ENCODE assay signal across 2 cellular contexts in genomic region chr16:11386791-11387546, GRCh38.
A peak's percentile ranks its signal among the peaks of the same experiment; 100 is the strongest.
TF ChIP-seq lines count a peak whose summit lies in the region.

No MANE protein-coding gene starts in this region.

TF ChIP-seq in K562, 482 proteins besides CTCF, POLR2A, EP300 and RAD21 (continues in another document):
- no peak for TF ChIP-seq CBX3 (IDR thresholded peaks at IDR 0.05; ENCODE audit: borderline replicate concordance in 1 of 2, low read length in 2 of 2)
- TF ChIP-seq L3MBTL2 (IDR thresholded peaks at IDR 0.05): peak; percentile 36; the same call in 1 of the 2 replicates
- 0 out of 2 replicates have a peak, but pooled peaks have one; percentile 19 for TF ChIP-seq RB1 (IDR thresholded peaks at IDR 0.05; ENCODE audit: low read depth)
- TF ChIP-seq SMC3 (conservative IDR thresholded peaks at IDR 0.05; ENCODE audit: insufficient read depth, low read depth, low read length): peak; percentile 40
- no peak for TF ChIP-seq ADNP (tag; IDR thresholded peaks at IDR 0.05)
- TF ChIP-seq ATF1 (CRISPR knock-in tag; IDR thresholded peaks at IDR 0.05): no peak
- peak; percentile 10; the same call in 1 of the 2 replicates for TF ChIP-seq ATF1 (tag; IDR thresholded peaks at IDR 0.05)
- TF ChIP-seq FOXK2 (conservative IDR thresholded peaks at IDR 0.05 in 1 of 2, IDR thresholded peaks at IDR 0.05 in 1 of 2; ENCODE audit: low read depth in 2 of 2): no peak
- TF ChIP-seq NUFIP1 (IDR thresholded peaks at IDR 0.05; ENCODE audit: partially characterized antibody): no peak
- TF ChIP-seq ARID3B (CRISPR knock-in tag; IDR thresholded peaks at IDR 0.05; ENCODE audit: borderline replicate concordance): no peak
- no peak for TF ChIP-seq GABPA (tag; conservative IDR thresholded peaks at IDR 0.05; ENCODE audit: low read depth)
- no peak for TF ChIP-seq ZNF584 (CRISPR knock-in tag; IDR thresholded peaks at IDR 0.05; ENCODE audit: low read depth)
- peak in 1 of 2 experiments; percentile 9 for TF ChIP-seq E2F6 (IDR thresholded peaks at IDR 0.05; ENCODE audit: borderline replicate concordance in 1 of 2, extremely low read depth in 1 of 2, insufficient read depth in 1 of 2, insufficient read length in 1 of 2, low read depth in 1 of 2, low read length in 1 of 2, poor library complexity in 1 of 2, severe bottlenecking in 1 of 2)
- TF ChIP-seq NFATC3 (IDR thresholded peaks at IDR 0.05): no peak
- TF ChIP-seq PML (IDR thresholded peaks at IDR 0.05; ENCODE audit: low read length): no peak
- no peak for TF ChIP-seq TEAD2 (tag; IDR thresholded peaks at IDR 0.05)
- no peak for TF ChIP-seq LARP7 (IDR thresholded peaks at IDR 0.05)
- TF ChIP-seq SRSF9 (IDR thresholded peaks at IDR 0.05; ENCODE audit: borderline replicate concordance, low read depth, low read length): no peak
- no peak for TF ChIP-seq C11orf30 (IDR thresholded peaks at IDR 0.05; ENCODE audit: low read depth)
- 0 out of 2 replicates have a peak, but pooled peaks have one; percentile 28 for TF ChIP-seq CTBP1 (IDR thresholded peaks at IDR 0.05; ENCODE audit: borderline replicate concordance)
- TF ChIP-seq ZNF696 (CRISPR knock-in tag; conservative IDR thresholded peaks at IDR 0.05): no peak
- TF ChIP-seq ZNF449 (CRISPR knock-in tag; IDR thresholded peaks at IDR 0.05): no peak
- TF ChIP-seq HDGF (IDR thresholded peaks at IDR 0.05): no peak
- TF ChIP-seq ZNF140 (CRISPR knock-in tag; IDR thresholded peaks at IDR 0.05): no peak
- peak; percentile 69 for TF ChIP-seq MYC (IDR thresholded peaks at IDR 0.05; ENCODE audit: low read depth, low read length)
- no peak for TF ChIP-seq MYC (CRISPR knock-in tag; IDR thresholded peaks at IDR 0.05; ENCODE audit: borderline replicate concordance, low read depth)
- 0 out of 2 replicates have a peak, but pooled peaks have one; percentile 16 for TF ChIP-seq TFAP4 (CRISPR knock-in tag; IDR thresholded peaks at IDR 0.05; ENCODE audit: borderline replicate concordance)
- TF ChIP-seq NR3C1 (CRISPR knock-in tag; IDR thresholded peaks at IDR 0.05): no peak
- TF ChIP-seq E2F8 (IDR thresholded peaks at IDR 0.05; ENCODE audit: low read depth, partially characterized antibody): no peak
- TF ChIP-seq RBM15 (IDR thresholded peaks at IDR 0.05; ENCODE audit: insufficient read depth, low read length): no peak

TF ChIP-seq in liver, 16 proteins besides CTCF, POLR2A, EP300 and RAD21:
- TF ChIP-seq NR2F2 (IDR thresholded peaks at IDR 0.05): no peak
- TF ChIP-seq SP1 (IDR thresholded peaks at IDR 0.05): no peak
- TF ChIP-seq JUND (IDR thresholded peaks at IDR 0.05): no peak
- no peak for TF ChIP-seq YY1 (IDR thresholded peaks at IDR 0.05)
- no peak for TF ChIP-seq REST (IDR thresholded peaks at IDR 0.05)
- TF ChIP-seq ATF3 (IDR thresholded peaks at IDR 0.05): no peak
